12 cellular contexts compared by ENCODE assay signal in genomic region chr4:27666943-27667342, GRCh38.
A peak's percentile ranks its signal among the peaks of the same experiment; 100 is the strongest.
DNase-seq lines count a peak whose midpoint lies in the region; ATAC-seq and TF ChIP-seq lines count a peak whose summit lies in the region.
"Had no signal": no experiment of that assay in that cellular context is flagged by ENCODE, and none has a peak within 500 bp of the region (broad histone marks: within the 10 kb centered on the region; RNA-seq: fewer than 3 reads in every experiment).

No MANE protein-coding gene starts in this region.

- DNase-seq in GM03348 (ENCODE audit: low spot score) (peak; percentile 4), NAMALWA (ENCODE audit: low spot score) (peak; percentile 31), WTC11 (ENCODE audit: low spot score) (peak; percentile 20), mesendoderm (peak; percentile 68)
- DNase-seq in stimulated activated naive B cell treated with anti-CD40 and anti-IgM and Interleukin-4, amounts not matched to agents 10 μg/mL and 1 μg/mL and 100 μg/mL, for 72 hours: no peak
- no peak for DNase-seq in activated CD8-positive, alpha-beta memory T cell treated with anti-CD3 and anti-CD28 coated beads, Interleukin-2, amount 10 ng/mL, durations not matched to agents 7 days and 5 days
- DNase-seq: amniotic stem cell, DMS79, tibial artery had no signal

- no peak overlapping the region for H2AK5ac ChIP-seq in mesendoderm (ENCODE audit: low read length)

- H3K27ac Mint-ChIP-seq in WTC11: no peak overlapping the region
- no peak overlapping the region for H3K27ac Mint-ChIP-seq in stimulated activated naive B cell treated with anti-CD40 and anti-IgM and Interleukin-4, amounts not matched to agents 10 μg/mL and 1 μg/mL and 100 μg/mL, for 72 hours
- H3K27ac Mint-ChIP-seq in activated CD8-positive, alpha-beta memory T cell treated with anti-CD3 and anti-CD28 coated beads, Interleukin-2, amount 10 ng/mL, durations not matched to agents 7 days and 5 days: no peak overlapping the region

- H3K36me3 ChIP-seq in mesendoderm (ENCODE audit: control insufficient read depth, insufficient read depth, low read length): no peaks in the 10 kb centered on the region
- H3K36me3 ChIP-seq: SJSA1, tibial artery had no signal

- no peak overlapping the region for H4K8ac ChIP-seq in mesendoderm (ENCODE audit: low read depth, low read length)

- no peak overlapping the region for H3K27ac ChIP-seq in mesendoderm (ENCODE audit: low read depth, low read length)
- H3K27ac ChIP-seq: SJSA1, tibial artery had no signal

- no peaks in the 10 kb centered on the region for H3K4me1 ChIP-seq in mesendoderm (ENCODE audit: control insufficient read depth, low read depth, low read length)
- H3K4me1 ChIP-seq: SJSA1, tibial artery had no signal

- H3K36me3 Mint-ChIP-seq in WTC11: no peaks in the 10 kb centered on the region
- H3K36me3 Mint-ChIP-seq in stimulated activated naive B cell treated with anti-CD40 and anti-IgM and Interleukin-4, amounts not matched to agents 10 μg/mL and 1 μg/mL and 100 μg/mL, for 72 hours: no peaks in the 10 kb centered on the region
- no peaks in the 10 kb centered on the region for H3K36me3 Mint-ChIP-seq in activated CD8-positive, alpha-beta memory T cell treated with anti-CD3 and anti-CD28 coated beads, Interleukin-2, amount 10 ng/mL, durations not matched to agents 7 days and 5 days

- H4K5ac ChIP-seq in mesendoderm (ENCODE audit: low read length): no peak overlapping the region

- no peak overlapping the region for H3K4me3 Mint-ChIP-seq in WTC11
- no peak overlapping the region for H3K4me3 Mint-ChIP-seq in stimulated activated naive B cell treated with anti-CD40 and anti-IgM and Interleukin-4, amounts not matched to agents 10 μg/mL and 1 μg/mL and 100 μg/mL, for 72 hours
- H3K4me3 Mint-ChIP-seq in activated CD8-positive, alpha-beta memory T cell treated with anti-CD3 and anti-CD28 coated beads, Interleukin-2, amount 10 ng/mL, durations not matched to agents 7 days and 5 days: no peak overlapping the region

- no peak overlapping the region for H3K9ac ChIP-seq in mesendoderm (ENCODE audit: low read length)

- H3K4ac ChIP-seq in mesendoderm (ENCODE audit: low read depth, low read length): no peak overlapping the region

- peak; percentile 89 for ATAC-seq in WTC11
- no peak for ATAC-seq in stimulated activated naive B cell treated with anti-CD40 and anti-IgM and Interleukin-4, amounts not matched to agents 10 μg/mL and 1 μg/mL and 100 μg/mL, for 72 hours (replicated peaks)
- no peak for ATAC-seq in GM19351 (IDR thresholded peaks at IDR 0.05; ENCODE audit: unreplicated experiment)
- ATAC-seq in HG02973 (IDR thresholded peaks at IDR 0.05; ENCODE audit: unreplicated experiment): no peak
- no peak for ATAC-seq in activated CD8-positive, alpha-beta memory T cell treated with anti-CD3 and anti-CD28 coated beads, Interleukin-2, amount 10 ng/mL, durations not matched to agents 7 days and 5 days

- no peaks in the 10 kb centered on the region for H3K27me3 ChIP-seq in mesendoderm (ENCODE audit: insufficient read depth, low read length, poor library complexity)
- H3K27me3 ChIP-seq: SJSA1, tibial artery had no signal

- no peak for TF ChIP-seq CTCF in WTC11 (IDR thresholded peaks at IDR 0.05)

- no CpG with 5 or more reads among the region's 3 CpGs for WGBS in mesendoderm (ENCODE audit: extremely low coverage, insufficient coverage, low lambda C conversion rate)

- H3K4me2 ChIP-seq in mesendoderm (ENCODE audit: low read length): no peak overlapping the region

- H3K79me1 ChIP-seq in mesendoderm (ENCODE audit: low read length): no peaks in the 10 kb centered on the region

- POLR2A ChIA-PET in WTC11 (lab: Charles Lee): no interaction called here

- no peak overlapping the region for H3K23ac ChIP-seq in mesendoderm (ENCODE audit: low read length)

- CTCF ChIA-PET in WTC11 (lab: Charles Lee): interaction anchor here (0.6 to 1.6 kb wide), 5 partner anchors 10 to 113 kb away, joined by 3 to 12 read pairs (median 3); no protein-coding TSS in a partner anchor
- CTCF ChIA-PET in activated CD8-positive, alpha-beta memory T cell treated with anti-CD3 and anti-CD28 coated beads, Interleukin-2, amount 10 ng/mL, durations not matched to agents 7 days and 5 days (lab: Charles Lee): no interaction called here

- no peak overlapping the region for H2BK5ac ChIP-seq in mesendoderm (ENCODE audit: low read length)

- H3K79me2 ChIP-seq in mesendoderm (ENCODE audit: control insufficient read depth, insufficient read depth, low read length): no peaks in the 10 kb centered on the region

- peaks cover 4% of the 10 kb centered on the region; the same call in 1 of the 2 replicates for H3K9me3 Mint-ChIP-seq in WTC11
- H3K9me3 Mint-ChIP-seq in stimulated activated naive B cell treated with anti-CD40 and anti-IgM and Interleukin-4, amounts not matched to agents 10 μg/mL and 1 μg/mL and 100 μg/mL, for 72 hours: no peaks in the 10 kb centered on the region
- no peaks in the 10 kb centered on the region for H3K9me3 Mint-ChIP-seq in activated CD8-positive, alpha-beta memory T cell treated with anti-CD3 and anti-CD28 coated beads, Interleukin-2, amount 10 ng/mL, durations not matched to agents 7 days and 5 days (ENCODE audit: low read depth)

- H2BK15ac ChIP-seq in mesendoderm (replicated peaks; ENCODE audit: low read depth): no peak overlapping the region

- H2BK120ac ChIP-seq in mesendoderm (ENCODE audit: low read depth, low read length): no peak overlapping the region

- H3K56ac ChIP-seq in mesendoderm (ENCODE audit: low read length): no peak overlapping the region

- no peak overlapping the region for H3K18ac ChIP-seq in mesendoderm (ENCODE audit: low read length)

- no peak overlapping the region for H3K4me3 ChIP-seq in mesendoderm (ENCODE audit: low read length)
- H3K4me3 ChIP-seq: SJSA1, tibial artery had no signal

- no peaks in the 10 kb centered on the region for H3K27me3 Mint-ChIP-seq in WTC11 (ENCODE audit: low read depth)
- no peaks in the 10 kb centered on the region for H3K27me3 Mint-ChIP-seq in stimulated activated naive B cell treated with anti-CD40 and anti-IgM and Interleukin-4, amounts not matched to agents 10 μg/mL and 1 μg/mL and 100 μg/mL, for 72 hours
- H3K27me3 Mint-ChIP-seq in activated CD8-positive, alpha-beta memory T cell treated with anti-CD3 and anti-CD28 coated beads, Interleukin-2, amount 10 ng/mL, durations not matched to agents 7 days and 5 days: no peaks in the 10 kb centered on the region

- H3K4me1 Mint-ChIP-seq in WTC11: peaks cover 25% of the 10 kb centered on the region
- H3K4me1 Mint-ChIP-seq in stimulated activated naive B cell treated with anti-CD40 and anti-IgM and Interleukin-4, amounts not matched to agents 10 μg/mL and 1 μg/mL and 100 μg/mL, for 72 hours: no peaks in the 10 kb centered on the region
- no peaks in the 10 kb centered on the region for H3K4me1 Mint-ChIP-seq in activated CD8-positive, alpha-beta memory T cell treated with anti-CD3 and anti-CD28 coated beads, Interleukin-2, amount 10 ng/mL, durations not matched to agents 7 days and 5 days

TF ChIP-seq in WTC11, 78 proteins besides CTCF, POLR2A, EP300 and RAD21 (continues in another document):
- TF ChIP-seq ZSCAN18 (CRISPR knock-in tag; IDR thresholded peaks at IDR 0.05): no peak
- TF ChIP-seq CDX4 (CRISPR knock-in tag; IDR thresholded peaks at IDR 0.05; ENCODE audit: borderline replicate concordance): no peak
- no peak for TF ChIP-seq ZNF671 (CRISPR knock-in tag; IDR thresholded peaks at IDR 0.05)
- TF ChIP-seq AR (CRISPR knock-in tag; IDR thresholded peaks at IDR 0.05): no peak
- no peak for TF ChIP-seq TEAD4 (CRISPR knock-in tag; IDR thresholded peaks at IDR 0.05)
- TF ChIP-seq GRHL2 (CRISPR knock-in tag; IDR thresholded peaks at IDR 0.05; ENCODE audit: insufficient replicate concordance, severe bottlenecking): no peak
- no peak for TF ChIP-seq NR2C2 (CRISPR knock-in tag; IDR thresholded peaks at IDR 0.05)
- no peak for TF ChIP-seq NR1H2 (CRISPR knock-in tag; IDR thresholded peaks at IDR 0.05)

Comparison
In these comparisons a context has a peak if more than half of its experiments do, and no peak if none do; other contexts are left out.
1. DNase-seq: peak in GM03348 (single experiment), NAMALWA (single experiment), WTC11 (single experiment) and mesendoderm (single experiment); none in stimulated activated naive B cell treated with anti-CD40 and anti-IgM and Interleukin-4, amounts not matched to agents 10 μg/mL and 1 μg/mL and 100 μg/mL, for 72 hours (single experiment) and activated CD8-positive, alpha-beta memory T cell treated with anti-CD3 and anti-CD28 coated beads, Interleukin-2, amount 10 ng/mL, durations not matched to agents 7 days and 5 days (single experiment).